In genomic region chr1:225469051-225469450, GRCh38 we compare ENCODE assay signal across 15 cellular contexts. TPM values are rescaled to one million over a fixed set of nuclear protein-coding genes. Genes with fewer than 3 reads are reported as not detected.
DNase-seq lines count a peak whose midpoint lies in the region; ATAC-seq and TF ChIP-seq lines count a peak whose summit lies in the region.
"Had no signal": no experiment of that assay in that cellular context is flagged by ENCODE, and none has a peak within 500 bp of the region (broad histone marks: within the 10 kb centered on the region; RNA-seq: fewer than 3 reads in every experiment).

No MANE protein-coding gene starts in this region.

- intact Hi-C loops in activated CD4-positive, alpha-beta T cell treated with anti-CD3 and anti-CD28 coated beads for 36 hours (cut with DNase I, micrococcal nuclease): loop anchor here in 1 of 2 experiments (5.0 kb wide), 1 partner anchor 593 kb away; the partner anchor contains the start of gene H3-3A
- intact Hi-C loops in sigmoid colon (cut with DNase I): no loop called here

- peak overlapping the region; percentile 85 for H3K4me3 Mint-ChIP-seq in activated CD4-positive, alpha-beta T cell treated with anti-CD3 and anti-CD28 coated beads for 36 hours
- peak overlapping the region; percentile 93 for H3K4me3 Mint-ChIP-seq in T-helper 17 cell
- H3K4me3 Mint-ChIP-seq in endothelial cell (ENCODE audit: unreplicated experiment): peak overlapping the region; percentile 39

- H3K36me3 Mint-ChIP-seq in activated CD4-positive, alpha-beta T cell treated with anti-CD3 and anti-CD28 coated beads for 36 hours (ENCODE audit: low read depth): no peaks in the 10 kb centered on the region
- H3K36me3 Mint-ChIP-seq in T-helper 17 cell (ENCODE audit: low read depth) (no peaks in the 10 kb centered on the region), endothelial cell (ENCODE audit: low read depth, unreplicated experiment) (peaks cover 3% of the 10 kb centered on the region)

- no peak overlapping the region for H3K4me3 ChIP-seq in sigmoid colon
- H3K4me3 ChIP-seq: ascending aorta, esophagus muscularis mucosa, heart left ventricle, psoas muscle had no signal

- peaks cover 0 to 72% (median 62%) of the 10 kb centered on the region in 4 donors for H3K4me1 ChIP-seq in sigmoid colon
- H3K4me1 ChIP-seq: ascending aorta had no signal

- POLR2A ChIA-PET in activated CD4-positive, alpha-beta T cell treated with anti-CD3 and anti-CD28 coated beads for 36 hours (lab: Charles Lee): interaction anchor here (0.6 to 2.9 kb wide), 2 partner anchors 41 to 44 kb away, joined by 3 to 7 read pairs; partner anchors contain the start of gene LBR

- TF ChIP-seq CTCF in endothelial cell (IDR thresholded peaks at IDR 0.05; ENCODE audit: unreplicated experiment) (no peak), sigmoid colon (IDR thresholded peaks at IDR 0.05) (no peak)

- peak overlapping the region in 3 of 4 donors; percentile 93 to 96 (median 93) for H3K27ac ChIP-seq in sigmoid colon
- H3K27ac ChIP-seq: ascending aorta, psoas muscle had no signal

- CTCF ChIA-PET in activated CD4-positive, alpha-beta T cell treated with anti-CD3 and anti-CD28 coated beads for 36 hours (lab: Charles Lee): interaction anchor here (0.6 to 1.8 kb wide), 6 partner anchors 8 to 518 kb away, joined by 3 to 8 read pairs (median 4); no protein-coding TSS in a partner anchor

- H3K27ac Mint-ChIP-seq in activated CD4-positive, alpha-beta T cell treated with anti-CD3 and anti-CD28 coated beads for 36 hours: peak overlapping the region; percentile 98
- peak overlapping the region; percentile 97 for H3K27ac Mint-ChIP-seq in T-helper 17 cell
- no peak overlapping the region for H3K27ac Mint-ChIP-seq in endothelial cell (ENCODE audit: unreplicated experiment)

- 48 to 82% methylated on average over 5 of the region's 5 CpGs for WGBS in sigmoid colon, 2 donors

- H3K4me1 Mint-ChIP-seq in activated CD4-positive, alpha-beta T cell treated with anti-CD3 and anti-CD28 coated beads for 36 hours: peaks cover 32% of the 10 kb centered on the region
- peaks cover 44% of the 10 kb centered on the region for H3K4me1 Mint-ChIP-seq in T-helper 17 cell
- peaks cover 17% of the 10 kb centered on the region for H3K4me1 Mint-ChIP-seq in endothelial cell (ENCODE audit: unreplicated experiment)

- no peaks in the 10 kb centered on the region for H3K36me3 ChIP-seq in sigmoid colon
- H3K36me3 ChIP-seq: ascending aorta, esophagus muscularis mucosa, heart left ventricle had no signal

- H3K9me3 ChIP-seq in T-helper 17 cell (ENCODE audit: control insufficient read depth, low read length, poor library complexity, severe bottlenecking) (no peaks in the 10 kb centered on the region), sigmoid colon (no peaks in the 10 kb centered on the region)
- H3K9me3 ChIP-seq: ascending aorta, esophagus muscularis mucosa, heart left ventricle, psoas muscle had no signal

- H3K27me3 Mint-ChIP-seq in activated CD4-positive, alpha-beta T cell treated with anti-CD3 and anti-CD28 coated beads for 36 hours: no peaks in the 10 kb centered on the region
- no peaks in the 10 kb centered on the region for H3K27me3 Mint-ChIP-seq in T-helper 17 cell
- H3K27me3 Mint-ChIP-seq in endothelial cell (ENCODE audit: unreplicated experiment): peaks cover 6% of the 10 kb centered on the region

- no peaks in the 10 kb centered on the region for H3K9me3 Mint-ChIP-seq in activated CD4-positive, alpha-beta T cell treated with anti-CD3 and anti-CD28 coated beads for 36 hours (ENCODE audit: low read depth)
- no peaks in the 10 kb centered on the region for H3K9me3 Mint-ChIP-seq in endothelial cell (ENCODE audit: unreplicated experiment)

- ATAC-seq in activated CD4-positive, alpha-beta T cell treated with anti-CD3 and anti-CD28 coated beads for 36 hours: no peak
- ATAC-seq in T-helper 17 cell (no peak), esophagus mucosa (no peak)
- ATAC-seq: heart left ventricle, psoas muscle, Right ventricle myocardium inferior had no signal

- no peak for TF ChIP-seq POLR2A in sigmoid colon (IDR thresholded peaks at IDR 0.05)

- no peaks in the 10 kb centered on the region for H3K27me3 ChIP-seq in sigmoid colon
- H3K27me3 ChIP-seq: ascending aorta, esophagus muscularis mucosa, heart left ventricle had no signal

- no peak for TF ChIP-seq EP300 in sigmoid colon (IDR thresholded peaks at IDR 0.05)

- DNase-seq in activated CD4-positive, alpha-beta T cell treated with anti-CD3 and anti-CD28 coated beads for 36 hours: peak; percentile 4
- DNase-seq in activated CD4-positive, alpha-beta T cell treated with anti-CD3 and anti-CD28 coated beads, Interleukin-2, amount 50 U/mL, for 4 hours: no peak
- DNase-seq in T-helper 17 cell (no peak), endothelial cell (ENCODE audit: low spot score) (no peak), sigmoid colon (peak; percentile 37), NCI-H524 treated with DMSO at 0.1 percent for 48 hours (lab: John Stamatoyannopoulos, UW) (no peak), cerebellum (ENCODE audit: low spot score) (no peak)
- DNase-seq: COR-L47, GDM1, heart left ventricle had no signal

RNA-seq across cellular contexts. Expression of gene LBR, which starts 41.2 kb away (rescaled TPM):
- total RNA-seq in activated CD4-positive, alpha-beta T cell treated with anti-CD3 and anti-CD28 coated beads for 36 hours: 100 to 1,000 TPM; 136 to 194 TPM
- total RNA-seq in T-helper 17 cell (100 to 1,000 TPM; 116 to 121 TPM), endothelial cell (ENCODE audit: unreplicated experiment) (178 TPM), sigmoid colon (100 to 1,000 TPM; 134 to 195 (median 169) TPM), esophagus mucosa (52.6 TPM), cerebellum (97.4 TPM)
- 10 to 100 TPM in 1 of 3 donors, 1 to 10 TPM in 2; 5.4 to 62.2 (median 6.9) TPM for polyA plus RNA-seq in sigmoid colon

Comparison
In these comparisons a context has a peak if more than half of its experiments do, and no peak if none do; other contexts are left out.
1. DNase-seq: peak in activated CD4-positive, alpha-beta T cell treated with anti-CD3 and anti-CD28 coated beads for 36 hours (single experiment) and sigmoid colon (single experiment); none in activated CD4-positive, alpha-beta T cell treated with anti-CD3 and anti-CD28 coated beads, Interleukin-2, amount 50 U/mL, for 4 hours (0 of 2), T-helper 17 cell (0 of 3), endothelial cell (single experiment), NCI-H524 treated with DMSO at 0.1 percent for 48 hours (single experiment) and cerebellum (single experiment).
2. H3K4me3 Mint-ChIP-seq: peak in every context shown above with its lines; median percentile 93 in T-helper 17 cell; 85 in activated CD4-positive, alpha-beta T cell treated with anti-CD3 and anti-CD28 coated beads for 36 hours; 39 in endothelial cell.